Comparison of ENCODE assay signal across 2 cellular contexts in genomic region chr20:3803289-3803688, GRCh38.
TF ChIP-seq lines count a peak whose summit lies in the region.

No MANE protein-coding gene starts in this region.

TF ChIP-seq in liver, 16 proteins besides CTCF, POLR2A, EP300 and RAD21:
- TF ChIP-seq YY1 (IDR thresholded peaks at IDR 0.05) (no peak), ATF3 (IDR thresholded peaks at IDR 0.05) (no peak)

TF ChIP-seq in HepG2, 621 proteins besides CTCF, POLR2A, EP300 and RAD21:
- TF ChIP-seq SP5 (CRISPR knock-in tag; IDR thresholded peaks at IDR 0.05; ENCODE audit: borderline replicate concordance, low read depth) (no peak), AGO2 (optimal IDR thresholded peaks at IDR 0.05; ENCODE audit: low read depth, low read length) (no peak), TCF12 (IDR thresholded peaks at IDR 0.05) (no peak), TCF12 (CRISPR knock-in tag; IDR thresholded peaks at IDR 0.05) (no peak), HMGXB3 (CRISPR knock-in tag; IDR thresholded peaks at IDR 0.05; ENCODE audit: borderline replicate concordance) (no peak), MTERF4 (CRISPR knock-in tag; IDR thresholded peaks at IDR 0.05) (no peak), MZF1 (CRISPR knock-in tag; IDR thresholded peaks at IDR 0.05; ENCODE audit: borderline replicate concordance) (no peak), FOXO1 (CRISPR knock-in tag; IDR thresholded peaks at IDR 0.05) (no peak)
